13 cellular contexts compared by ENCODE assay signal in the genomic region with DNA sequence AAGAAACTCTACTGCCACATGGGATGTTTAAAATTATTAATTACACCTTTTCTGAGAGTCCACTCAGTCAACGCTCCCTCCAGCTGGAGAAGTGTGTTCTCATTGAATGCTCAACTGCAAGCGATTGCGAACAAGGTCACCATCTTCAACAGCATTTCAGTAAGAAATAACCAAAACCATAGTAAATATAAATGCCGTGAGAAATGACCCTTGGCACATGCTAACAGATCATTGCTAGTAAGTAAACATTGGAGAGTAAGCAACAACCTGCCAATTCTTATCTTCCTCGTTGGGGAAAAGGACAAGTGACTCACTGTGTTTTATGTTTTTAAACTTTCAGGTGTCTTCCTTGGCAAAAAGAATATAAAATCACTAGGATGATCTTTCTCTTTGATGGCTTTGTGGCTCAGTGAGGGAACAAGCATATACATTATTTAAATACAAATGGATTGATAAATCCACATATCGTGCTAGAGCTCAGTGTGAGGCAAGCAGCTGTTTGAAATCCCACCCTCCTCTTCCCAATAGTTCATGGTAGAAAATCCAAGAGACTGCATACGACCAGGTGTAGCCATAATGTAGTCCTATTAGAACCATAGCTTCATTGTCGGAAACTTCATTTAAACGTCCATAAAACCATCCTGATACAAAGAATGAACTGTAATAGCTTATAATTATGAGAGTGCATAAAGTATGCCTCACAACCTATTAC.
DNase-seq lines count a peak whose midpoint lies in the region; ATAC-seq and TF ChIP-seq lines count a peak whose summit lies in the region.
"Had no signal": no experiment of that assay in that cellular context is flagged by ENCODE, and none has a peak within 500 bp of the region (broad histone marks: within the 10 kb centered on the region; RNA-seq: fewer than 3 reads in every experiment).

No MANE protein-coding gene starts in this region.

- H3K4me3 Mint-ChIP-seq in Caco-2 (ENCODE audit: unreplicated experiment) (peak overlapping the region; percentile 18), Calu3 (ENCODE audit: low read depth, unreplicated experiment) (no peak overlapping the region)
- H3K4me3 Mint-ChIP-seq: CD14-positive monocyte, T-cell had no signal

- intact Hi-C loops in Caco-2 (cut with micrococcal nuclease; ENCODE audit: unreplicated experiment): no loop called here
- intact Hi-C loops in Calu3 (cut with micrococcal nuclease; ENCODE audit: unreplicated experiment): no loop called here

- H3K27me3 ChIP-seq in Caco-2 (replicated peaks; ENCODE audit: control insufficient read depth, insufficient read depth, low read length): no peaks in the 10 kb centered on the region

- TF ChIP-seq CTCF in Caco-2 (IDR thresholded peaks at IDR 0.05; ENCODE audit: insufficient read depth in 1 of 2, low read depth in 1 of 2, low read length in 1 of 2, severe bottlenecking in 1 of 2, unreplicated experiment in 1 of 2): no peak
- no peak for TF ChIP-seq CTCF in LNCaP clone FGC (IDR thresholded peaks at IDR 0.05; ENCODE audit: control insufficient read depth, extremely low read depth, insufficient read depth)
- no peak for TF ChIP-seq CTCF in Calu3 (IDR thresholded peaks at IDR 0.05; ENCODE audit: unreplicated experiment)

- no peak overlapping the region for H3K27ac Mint-ChIP-seq in Caco-2 (ENCODE audit: unreplicated experiment)
- H3K27ac Mint-ChIP-seq in Calu3 (ENCODE audit: unreplicated experiment): no peak overlapping the region
- H3K27ac Mint-ChIP-seq: T-cell had no signal

- no peak overlapping the region for H3K4me3 ChIP-seq in Caco-2 (ENCODE audit: low read depth, low read length)
- no peak overlapping the region for H3K4me3 ChIP-seq in LNCaP clone FGC (ENCODE audit: low read depth, low read length)

- POLR2A ChIA-PET in Caco-2 (lab: Charles Lee): no interaction called here

- H3K9me3 ChIP-seq in Caco-2: no peaks in the 10 kb centered on the region

- peaks cover 7% of the 10 kb centered on the region for H3K4me1 ChIP-seq in Caco-2

- H3K9me3 Mint-ChIP-seq in Caco-2 (ENCODE audit: unreplicated experiment) (no peaks in the 10 kb centered on the region), Calu3 (ENCODE audit: low read depth, unreplicated experiment) (peaks cover 2% of the 10 kb centered on the region)

- H3K36me3 ChIP-seq in Caco-2 (ENCODE audit: control insufficient read depth, insufficient read depth, low read length): no peaks in the 10 kb centered on the region

- H3K36me3 Mint-ChIP-seq in Caco-2 (ENCODE audit: insufficient read depth, unreplicated experiment): no peaks in the 10 kb centered on the region
- H3K36me3 Mint-ChIP-seq in Calu3 (ENCODE audit: insufficient read depth, unreplicated experiment): no peaks in the 10 kb centered on the region
- H3K36me3 Mint-ChIP-seq: CD14-positive monocyte, T-cell had no signal

- no peaks in the 10 kb centered on the region for H3K4me1 Mint-ChIP-seq in Caco-2 (ENCODE audit: low read depth, unreplicated experiment)
- H3K4me1 Mint-ChIP-seq in Calu3 (ENCODE audit: low read depth, unreplicated experiment): no peaks in the 10 kb centered on the region
- H3K4me1 Mint-ChIP-seq: CD14-positive monocyte, T-cell had no signal

- peak; percentile 98 for ATAC-seq in left lobe of liver
- no peak for ATAC-seq in GM18519 (IDR thresholded peaks at IDR 0.05; ENCODE audit: low FRiP score, unreplicated experiment)
- ATAC-seq: T-cell had no signal

- peak in 1 of 2 experiments; percentile 6 for DNase-seq in Caco-2
- DNase-seq in LNCaP clone FGC (ENCODE audit: low read depth): peak; percentile 63
- peak; percentile 27 for DNase-seq in OCI-M1 (lab: John Stamatoyannopoulos, UW)
- no peak for DNase-seq in left lobe of liver (ENCODE audit: low spot score)
- DNase-seq in CD1c-positive myeloid dendritic cell (ENCODE audit: extremely low spot score): no peak
- DNase-seq in stimulated activated naive CD4-positive, alpha-beta T cell (lab: John Stamatoyannopoulos, UW): no peak
- no peak for DNase-seq in Calu3
- DNase-seq: GF-D8, GOT3, KG1, T-cell had no signal

- BruUV-seq in Caco-2 (replicated peaks; lab: Mats Ljungman, UMichigan) (no TSS peak), Calu3 (replicated peaks; lab: Mats Ljungman, UMichigan) (no TSS peak)

- CTCF ChIA-PET in Caco-2 (lab: Charles Lee) (interaction anchor here (0.6 kb wide), 1 partner anchor 72 kb away, joined by 5 read pairs; no protein-coding TSS in a partner anchor), Calu3 (lab: Charles Lee) (interaction anchor here (0.6 to 1.5 kb wide), 2 partner anchors 10 to 85 kb away, joined by 3 read pairs; no protein-coding TSS in a partner anchor)

- H3K27me3 Mint-ChIP-seq in Caco-2 (ENCODE audit: insufficient read depth, unreplicated experiment): peaks cover 4% of the 10 kb centered on the region
- no peaks in the 10 kb centered on the region for H3K27me3 Mint-ChIP-seq in Calu3 (ENCODE audit: unreplicated experiment)
- H3K27me3 Mint-ChIP-seq: T-cell had no signal

Comparison
In these comparisons a context has a peak if more than half of its experiments do, and no peak if none do; other contexts are left out.
1. DNase-seq: peak in LNCaP clone FGC (single experiment) and OCI-M1 (single experiment); none in left lobe of liver (single experiment), CD1c-positive myeloid dendritic cell (single experiment), stimulated activated naive CD4-positive, alpha-beta T cell (0 of 6) and Calu3 (single experiment).